8 cellular contexts compared by ENCODE assay signal in the genomic region with DNA sequence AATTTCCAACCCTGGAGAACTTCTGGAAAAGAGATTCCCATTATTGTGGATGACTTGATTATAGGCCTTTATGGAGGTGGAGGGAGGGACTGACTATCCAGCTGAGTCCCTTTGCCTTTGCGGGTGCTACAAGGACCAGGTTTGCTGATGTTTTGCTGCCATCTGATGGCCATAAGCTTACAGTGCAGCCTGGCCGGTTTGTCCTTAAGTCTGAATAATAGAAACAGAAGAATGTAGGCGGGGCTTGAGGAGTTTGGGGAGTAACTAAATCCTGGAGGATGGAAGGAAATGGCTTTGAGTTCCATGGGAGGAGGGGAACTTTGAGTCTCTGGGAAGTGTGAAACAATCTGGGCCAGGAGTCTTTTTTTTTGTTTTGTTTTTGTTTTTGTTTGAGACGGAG. TPM values are rescaled to one million over a fixed set of nuclear protein-coding genes. Genes with fewer than 3 reads are reported as not detected.
DNase-seq lines count a peak whose midpoint lies in the region; ATAC-seq and TF ChIP-seq lines count a peak whose summit lies in the region.

No MANE protein-coding gene starts in this region.

- no peaks in the 10 kb centered on the region for H3K79me2 ChIP-seq in Loucy (ENCODE audit: insufficient read depth, low read length)

- H3K4me1 ChIP-seq in Loucy (ENCODE audit: insufficient read depth, low read length, poor library complexity, severe bottlenecking), result peaks cover 5% of the 10 kb centered on the region
- peaks cover 16% of the 10 kb centered on the region for H3K4me1 ChIP-seq in RWPE2 (ENCODE audit: insufficient read depth, poor library complexity, severe bottlenecking)
- H3K4me1 ChIP-seq in tibial nerve, result no peaks in the 10 kb centered on the region

- H3K27me3 ChIP-seq in Loucy (ENCODE audit: insufficient read depth, low read length, poor library complexity, severe bottlenecking) (no peaks in the 10 kb centered on the region), RWPE2 (ENCODE audit: insufficient read depth, poor library complexity, severe bottlenecking) (no peaks in the 10 kb centered on the region), tibial nerve (no peaks in the 10 kb centered on the region)

- peaks cover 5% of the 10 kb centered on the region for H3K4me1 Mint-ChIP-seq in activated T-helper 17 cell treated with anti-CD3 and anti-CD28 coated beads, Interleukin-2, amount 50 U/mL, for 72 hours

- H3F3A ChIP-seq in Loucy (ENCODE audit: low read depth), result no peaks in the 10 kb centered on the region

- peaks cover 35% of the 10 kb centered on the region for H3K27me3 Mint-ChIP-seq in activated T-helper 17 cell treated with anti-CD3 and anti-CD28 coated beads, Interleukin-2, amount 50 U/mL, for 72 hours

- 5% methylated on average over 4 of the region's 4 CpGs for WGBS in tibial nerve, 2 donors

- no peak overlapping the region for H2AFZ ChIP-seq in Loucy (ENCODE audit: low read length)

- no peak overlapping the region for H3K27ac Mint-ChIP-seq in activated T-helper 17 cell treated with anti-CD3 and anti-CD28 coated beads, Interleukin-2, amount 50 U/mL, for 72 hours

- H3K9ac ChIP-seq in Loucy (ENCODE audit: low read depth, low read length, poor library complexity, severe bottlenecking), result no peak overlapping the region

- TF ChIP-seq POLR2A in tibial nerve (IDR thresholded peaks at IDR 0.05), result no peak

- TF ChIP-seq EP300 in tibial nerve (IDR thresholded peaks at IDR 0.05), result peak; percentile 37 to 41

- no peak overlapping the region for H3K4me2 ChIP-seq in Loucy (ENCODE audit: low read depth, low read length, poor library complexity, severe bottlenecking)

- no peaks in the 10 kb centered on the region for H3K36me3 ChIP-seq in Loucy (ENCODE audit: insufficient read depth, low read length)
- no peaks in the 10 kb centered on the region for H3K36me3 ChIP-seq in RWPE2 (ENCODE audit: low read depth)
- no peaks in the 10 kb centered on the region for H3K36me3 ChIP-seq in tibial nerve

- H4K20me1 ChIP-seq in Loucy (ENCODE audit: insufficient read depth, low read length, poor library complexity, severe bottlenecking), result no peaks in the 10 kb centered on the region

- TF ChIP-seq CTCF in Loucy (conservative IDR thresholded peaks at IDR 0.05; ENCODE audit: low read length) (peak; percentile 98), RWPE2 (IDR thresholded peaks at IDR 0.05; ENCODE audit: poor library complexity, severe bottlenecking) (peak; percentile 91), foreskin fibroblast (IDR thresholded peaks at IDR 0.05; ENCODE audit: low read depth, low read length) (peak; percentile 95), tibial nerve (IDR thresholded peaks at IDR 0.05) (peak; percentile 92 to 96 (median 93))

- H3K9me3 ChIP-seq in Loucy (ENCODE audit: insufficient read depth, low read depth, low read length) (no peaks in the 10 kb centered on the region), RWPE2 (ENCODE audit: severe bottlenecking) (no peaks in the 10 kb centered on the region), tibial nerve (no peaks in the 10 kb centered on the region)

- H3K9me3 Mint-ChIP-seq in activated T-helper 17 cell treated with anti-CD3 and anti-CD28 coated beads, Interleukin-2, amount 50 U/mL, for 72 hours, result no peaks in the 10 kb centered on the region

- no peaks in the 10 kb centered on the region for H3K9me2 ChIP-seq in Loucy (replicated peaks; ENCODE audit: low read depth, low read length)

- peak; percentile 85 for DNase-seq in DMS153 treated with DMSO at 0.1 percent for 48 hours (lab: John Stamatoyannopoulos, UW; ENCODE audit: unreplicated experiment)
- DNase-seq in RWPE2 (ENCODE audit: low spot score), result peak; percentile 82
- DNase-seq in foreskin fibroblast, result peak; percentile 84 to 95
- DNase-seq in occipital lobe (lab: John Stamatoyannopoulos, UW), result peak; percentile 58
- DNase-seq in tibial nerve (ENCODE audit: low spot score in 2 of 2), result peak; percentile 87 to 98

- no peak overlapping the region for H3K4me3 Mint-ChIP-seq in activated T-helper 17 cell treated with anti-CD3 and anti-CD28 coated beads, Interleukin-2, amount 50 U/mL, for 72 hours

- ATAC-seq in GM21717 (IDR thresholded peaks at IDR 0.05; ENCODE audit: unreplicated experiment) (peak; percentile 78), RWPE2 (ENCODE audit: low read depth) (peak; percentile 80)
- peak; percentile 77 for ATAC-seq in activated T-helper 17 cell treated with anti-CD3 and anti-CD28 coated beads, Interleukin-2, amount 50 U/mL, for 72 hours (replicated peaks)

- H3K36me3 Mint-ChIP-seq in activated T-helper 17 cell treated with anti-CD3 and anti-CD28 coated beads, Interleukin-2, amount 50 U/mL, for 72 hours (ENCODE audit: low read depth), result no peaks in the 10 kb centered on the region

- H3K4me3 ChIP-seq in Loucy (ENCODE audit: low read length, poor library complexity, severe bottlenecking) (no peak overlapping the region), RWPE2 (ENCODE audit: severe bottlenecking) (no peak overlapping the region), foreskin fibroblast (ENCODE audit: low read depth in 1 of 2, low read length in 2 of 2) (no peak overlapping the region), tibial nerve (no peak overlapping the region)

- H3K27ac ChIP-seq in RWPE2 (ENCODE audit: poor library complexity, severe bottlenecking) (no peak overlapping the region), tibial nerve (no peak overlapping the region)

RNA-seq across cellular contexts. Expression of a gene that starts 55.7 kb away (rescaled TPM):
- total RNA-seq in activated T-helper 17 cell treated with anti-CD3 and anti-CD28 coated beads, Interleukin-2, amount 50 U/mL, for 72 hours, result not detected
- total RNA-seq in occipital lobe (1.6 TPM), tibial nerve (1 to 10 TPM in 3 of 4 donors, under 1 TPM in 1; 0.63 to 4.2 (median 2.2) TPM)
